In the genomic region with DNA sequence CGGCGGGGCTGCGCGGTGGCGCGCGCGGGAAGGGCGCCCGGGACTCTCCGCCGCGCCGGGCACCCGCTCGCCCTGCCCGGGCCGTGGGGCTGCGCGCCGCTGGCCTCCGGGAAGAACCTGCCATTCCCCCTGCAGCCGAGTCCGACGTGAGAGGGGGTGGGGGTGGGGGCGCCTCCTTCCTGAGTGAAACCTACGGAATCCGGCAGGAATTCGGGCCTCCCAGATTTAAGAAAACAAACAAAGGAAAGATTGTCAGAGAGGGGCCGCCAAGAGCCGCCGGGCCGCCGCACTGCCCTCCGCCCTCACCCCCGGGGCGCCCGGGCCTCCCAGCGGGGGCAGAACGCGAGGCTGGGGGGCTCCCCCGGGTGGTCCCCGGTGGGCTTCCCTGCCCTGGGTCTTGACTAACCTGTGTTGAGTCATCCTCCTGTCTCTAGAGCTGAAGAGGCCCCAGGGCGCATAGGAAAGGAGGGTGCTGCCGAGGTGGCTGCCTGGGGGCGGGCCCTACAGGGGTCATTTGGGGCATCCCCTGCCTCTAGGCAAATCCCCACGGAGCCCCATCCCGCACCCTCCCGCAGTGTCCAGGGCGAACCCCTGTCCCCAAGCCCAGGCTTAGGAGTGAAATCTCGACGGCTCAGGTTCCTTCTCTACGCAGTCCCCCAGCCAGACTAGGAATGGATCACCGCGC, we compare ENCODE assay signal across 8 cellular contexts. TPM values are rescaled to one million over a fixed set of nuclear protein-coding genes. Genes with fewer than 3 reads are reported as not detected.
DNase-seq lines count a peak whose midpoint lies in the region; ATAC-seq and TF ChIP-seq lines count a peak whose summit lies in the region.

No MANE protein-coding gene starts in this region.

- WGBS in SK-N-SH (ENCODE audit: low lambda C conversion rate): 13% methylated on average over 36 of the region's 55 CpGs
- WGBS in trophoblast cell (ENCODE audit: extremely low coverage, insufficient coverage, insufficient read length): no CpG with 5 or more reads among the region's 55 CpGs

- H3K27ac ChIP-seq in SK-N-SH (ENCODE audit: low read depth in 2 of 2, low read length in 1 of 2) (no peak overlapping the region), trophoblast cell (ENCODE audit: low read depth, low read length) (no peak overlapping the region)

- CTCF ChIA-PET in activated naive CD4-positive, alpha-beta T cell treated with anti-CD3 and anti-CD28 coated beads, Interleukin-2, amount 10 ng/mL, durations not matched to agents 7 days and 5 days (lab: Charles Lee): interaction anchor here (1.3 kb wide), 1 partner anchor 179 kb away, joined by 3 read pairs; no protein-coding TSS in a partner anchor
- CTCF ChIA-PET in SK-N-SH (lab: Yijun Ruan, JAX): interaction anchor here (0.7 to 1.5 kb wide), 2 partner anchors 9 to 97 kb away, joined by 3 read pairs; no protein-coding TSS in a partner anchor

- no peaks in the 10 kb centered on the region for H4K20me1 ChIP-seq in SK-N-SH (ENCODE audit: insufficient read depth)

- H4K91ac ChIP-seq in trophoblast cell (ENCODE audit: low read depth, low read length): peak overlapping the region; percentile 20

- H2BK12ac ChIP-seq in trophoblast cell (ENCODE audit: low read length): peak overlapping the region; percentile 15

- H3K4me3 Mint-ChIP-seq in activated naive CD4-positive, alpha-beta T cell treated with anti-CD3 and anti-CD28 coated beads, Interleukin-2, amount 50 U/mL, for 24 hours: peak overlapping the region; percentile 83
- no peak overlapping the region for H3K4me3 Mint-ChIP-seq in activated naive CD4-positive, alpha-beta T cell treated with anti-CD3 and anti-CD28 coated beads, Interleukin-2, amount 10 ng/mL, durations not matched to agents 7 days and 5 days

- no peak overlapping the region for H3K27ac Mint-ChIP-seq in activated naive CD4-positive, alpha-beta T cell treated with anti-CD3 and anti-CD28 coated beads, Interleukin-2, amount 50 U/mL, for 24 hours
- H3K27ac Mint-ChIP-seq in activated naive CD4-positive, alpha-beta T cell treated with anti-CD3 and anti-CD28 coated beads, Interleukin-2, amount 10 ng/mL, durations not matched to agents 7 days and 5 days: no peak overlapping the region

- no peak overlapping the region for H3K4ac ChIP-seq in trophoblast cell (ENCODE audit: low read depth, low read length)

- H3K36me3 ChIP-seq in SK-N-SH (replicated peaks in 1 of 2; ENCODE audit: control insufficient read depth in 1 of 2, insufficient read depth in 2 of 2, low read length in 1 of 2) (no peaks in the 10 kb centered on the region), trophoblast cell (ENCODE audit: control insufficient read depth in 1 of 2, insufficient read depth in 2 of 2, low read length in 2 of 2) (no peaks in the 10 kb centered on the region)

- H2BK120ac ChIP-seq in trophoblast cell (ENCODE audit: insufficient read depth, low read length, poor library complexity): no peak overlapping the region

- peaks cover 40% of the 10 kb centered on the region for H3K27me3 Mint-ChIP-seq in activated naive CD4-positive, alpha-beta T cell treated with anti-CD3 and anti-CD28 coated beads, Interleukin-2, amount 50 U/mL, for 24 hours
- peaks cover 98% of the 10 kb centered on the region for H3K27me3 Mint-ChIP-seq in activated naive CD4-positive, alpha-beta T cell treated with anti-CD3 and anti-CD28 coated beads, Interleukin-2, amount 10 ng/mL, durations not matched to agents 7 days and 5 days

- H3K36me3 Mint-ChIP-seq in activated naive CD4-positive, alpha-beta T cell treated with anti-CD3 and anti-CD28 coated beads, Interleukin-2, amount 50 U/mL, for 24 hours: no peaks in the 10 kb centered on the region
- H3K36me3 Mint-ChIP-seq in activated naive CD4-positive, alpha-beta T cell treated with anti-CD3 and anti-CD28 coated beads, Interleukin-2, amount 10 ng/mL, durations not matched to agents 7 days and 5 days: no peaks in the 10 kb centered on the region

- no peak for DNase-seq in activated naive CD4-positive, alpha-beta T cell treated with anti-CD3 and anti-CD28 coated beads, Interleukin-2, amount 10 ng/mL, durations not matched to agents 7 days and 5 days
- DNase-seq in SK-N-SH (peak; percentile 82), glomerular visceral epithelial cell (ENCODE audit: extremely low spot score) (peak; percentile 56), trophoblast cell (no peak), GOT3 (lab: John Stamatoyannopoulos, UW) (no peak), superior temporal gyrus (ENCODE audit: extremely low spot score) (no peak)

- TF ChIP-seq RAD21 in SK-N-SH (IDR thresholded peaks at IDR 0.05; ENCODE audit: low read length): no peak

- H3K9ac ChIP-seq in SK-N-SH (no peak overlapping the region), trophoblast cell (ENCODE audit: low read length) (no peak overlapping the region)

- H4K8ac ChIP-seq in trophoblast cell (ENCODE audit: low read depth, low read length): peak overlapping the region; percentile 22

- no peak overlapping the region for H2BK5ac ChIP-seq in trophoblast cell (ENCODE audit: low read depth, low read length, poor library complexity)

- H3K9me3 ChIP-seq in SK-N-SH (no peaks in the 10 kb centered on the region), trophoblast cell (ENCODE audit: insufficient read depth, low read depth, low read length) (peaks cover 2% of the 10 kb centered on the region)

- no peaks in the 10 kb centered on the region for H3K9me2 ChIP-seq in SK-N-SH

- H3K4me3 ChIP-seq in SK-N-SH (ENCODE audit: low read depth in 2 of 2, low read length in 1 of 2) (peak overlapping the region in 1 of 2 experiments; percentile 31; a peak in 2 of 4 replicates), trophoblast cell (ENCODE audit: low read depth, low read length) (peak overlapping the region; percentile 45)

- no peaks in the 10 kb centered on the region for H3K9me3 Mint-ChIP-seq in activated naive CD4-positive, alpha-beta T cell treated with anti-CD3 and anti-CD28 coated beads, Interleukin-2, amount 50 U/mL, for 24 hours
- H3K9me3 Mint-ChIP-seq in activated naive CD4-positive, alpha-beta T cell treated with anti-CD3 and anti-CD28 coated beads, Interleukin-2, amount 10 ng/mL, durations not matched to agents 7 days and 5 days: no peaks in the 10 kb centered on the region

- peaks cover 18% of the 10 kb centered on the region for H3K4me1 Mint-ChIP-seq in activated naive CD4-positive, alpha-beta T cell treated with anti-CD3 and anti-CD28 coated beads, Interleukin-2, amount 50 U/mL, for 24 hours
- peaks cover 17% of the 10 kb centered on the region for H3K4me1 Mint-ChIP-seq in activated naive CD4-positive, alpha-beta T cell treated with anti-CD3 and anti-CD28 coated beads, Interleukin-2, amount 10 ng/mL, durations not matched to agents 7 days and 5 days

- no peak overlapping the region for H3K14ac ChIP-seq in trophoblast cell (ENCODE audit: low read length)

- no peak overlapping the region for H3K18ac ChIP-seq in trophoblast cell (ENCODE audit: low read length)

- H3F3A ChIP-seq in SK-N-SH (replicated peaks; ENCODE audit: insufficient read depth): no peaks in the 10 kb centered on the region

- H2AFZ ChIP-seq in SK-N-SH (ENCODE audit: low read depth) (no peak overlapping the region), trophoblast cell (ENCODE audit: insufficient read depth, low read length, poor library complexity) (peak overlapping the region; percentile 70)

- H3K4me2 ChIP-seq in SK-N-SH (peak overlapping the region; percentile 79; the same call in 1 of the 2 replicates), trophoblast cell (ENCODE audit: low read length) (peak overlapping the region; percentile 68)

- peaks cover 6% of the 10 kb centered on the region for H3K79me1 ChIP-seq in trophoblast cell (ENCODE audit: low read length)

- no peak overlapping the region for H4K12ac ChIP-seq in trophoblast cell (ENCODE audit: low read depth, low read length)

- no peak overlapping the region for H2AK5ac ChIP-seq in trophoblast cell (ENCODE audit: low read length)

- H3K23ac ChIP-seq in trophoblast cell (ENCODE audit: low read length): no peak overlapping the region

- POLR2A ChIA-PET in SK-N-SH (lab: Yijun Ruan, JAX): no interaction called here

- TF ChIP-seq CTCF in SK-N-SH (IDR thresholded peaks at IDR 0.05): no peak

- H3K27me3 ChIP-seq in SK-N-SH (ENCODE audit: insufficient read depth): peaks cover 8% of the 10 kb centered on the region; the same call in 1 of the 2 replicates
- peaks cover 19% of the 10 kb centered on the region for H3K27me3 ChIP-seq in trophoblast cell (ENCODE audit: insufficient read depth, low read length)

- H3K79me2 ChIP-seq in SK-N-SH (ENCODE audit: insufficient read depth) (no peaks in the 10 kb centered on the region), trophoblast cell (ENCODE audit: control insufficient read depth, insufficient read depth, low read length, poor library complexity) (no peaks in the 10 kb centered on the region)

- TF ChIP-seq EP300 in SK-N-SH (IDR thresholded peaks at IDR 0.05; ENCODE audit: borderline replicate concordance in 1 of 2, low read depth in 1 of 2, low read length in 1 of 2): no peak

- peaks cover 0 to 16% of the 10 kb centered on the region in 2 experiments; a peak in 2 of 4 replicates for H3K4me1 ChIP-seq in SK-N-SH (ENCODE audit: control insufficient read depth in 1 of 2, insufficient read depth in 2 of 2, low read depth in 1 of 2, low read length in 1 of 2)
- peaks cover 14 to 16% of the 10 kb centered on the region in 2 experiments for H3K4me1 ChIP-seq in trophoblast cell (ENCODE audit: control insufficient read depth in 1 of 2, insufficient read depth in 2 of 2, low read length in 2 of 2)

- no peak for ATAC-seq in GM18868 (IDR thresholded peaks at IDR 0.05; ENCODE audit: unreplicated experiment)

TF ChIP-seq in SK-N-SH, 30 proteins besides CTCF, POLR2A, EP300 and RAD21 (continues in another document):
- no peak for TF ChIP-seq JUND (IDR thresholded peaks at IDR 0.05)
- no peak for TF ChIP-seq CHD2 (IDR thresholded peaks at IDR 0.05; ENCODE audit: low read length, partially characterized antibody)
- TF ChIP-seq, protein P1, sequence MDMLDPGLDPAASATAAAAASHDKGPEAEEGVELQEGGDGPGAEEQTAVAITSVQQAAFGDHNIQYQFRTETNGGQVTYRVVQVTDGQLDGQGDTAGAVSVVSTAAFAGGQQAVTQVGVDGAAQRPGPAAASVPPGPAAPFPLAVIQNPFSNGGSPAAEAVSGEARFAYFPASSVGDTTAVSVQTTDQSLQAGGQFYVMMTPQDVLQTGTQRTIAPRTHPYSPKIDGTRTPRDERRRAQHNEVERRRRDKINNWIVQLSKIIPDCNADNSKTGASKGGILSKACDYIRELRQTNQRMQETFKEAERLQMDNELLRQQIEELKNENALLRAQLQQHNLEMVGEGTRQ (IDR thresholded peaks at IDR 0.05; ENCODE audit: borderline replicate concordance, low read depth, low read length): no peak
- TF ChIP-seq TCF12 (IDR thresholded peaks at IDR 0.05): no peak

RNA-seq across cellular contexts. Expression of gene FOXP4, which starts 42.2 kb away (rescaled TPM):
- polyA plus RNA-seq in SK-N-SH (2012; rRNA removed): 2.5 and 7.3 TPM in 2 replicates
- polyA plus RNA-seq in SK-N-SH (2012; cell fraction: cytosol; rRNA removed): 3.3 and 6.1 TPM in 2 replicates
- 10.6 and 13.5 TPM in 2 replicates for polyA plus RNA-seq in SK-N-SH (2012; cell fraction: nucleus; rRNA removed)
- polyA plus RNA-seq in trophoblast cell (2013): 14.4 TPM in 2 replicates

Comparison
In these comparisons a context has a peak if more than half of its experiments do, and no peak if none do; other contexts are left out.
1. DNase-seq: peak in SK-N-SH (single experiment) and glomerular visceral epithelial cell (single experiment); none in activated naive CD4-positive, alpha-beta T cell treated with anti-CD3 and anti-CD28 coated beads, Interleukin-2, amount 10 ng/mL, durations not matched to agents 7 days and 5 days (single experiment), trophoblast cell (0 of 2), GOT3 (single experiment) and superior temporal gyrus (single experiment).